In genomic region chr12:131002271-131002670, GRCh38 we compare ENCODE assay signal across 16 cellular contexts. TPM values are rescaled to one million over a fixed set of nuclear protein-coding genes. Genes with fewer than 3 reads are reported as not detected.
DNase-seq lines count a peak whose midpoint lies in the region; ATAC-seq and TF ChIP-seq lines count a peak whose summit lies in the region.
"Had no signal": no experiment of that assay in that cellular context is flagged by ENCODE, and none has a peak within 500 bp of the region (broad histone marks: within the 10 kb centered on the region; RNA-seq: fewer than 3 reads in every experiment).

No MANE protein-coding gene starts in this region.

- TF ChIP-seq CTCF in spleen (IDR thresholded peaks at IDR 0.05 in 8 of 11, conservative IDR thresholded peaks at IDR 0.05 in 3 of 11), result no peak

- 33 to 59% (median 55%) methylated on average over 2 of the region's 2 CpGs for WGBS in spleen, 5 donors

- peaks cover 0 to 38% (median 0%) of the 10 kb centered on the region in 7 donors for H3K27me3 ChIP-seq in spleen (replicated peaks in 1 of 7)
- H3K27me3 ChIP-seq: SJSA1 had no signal

- peaks cover 0 to 10% (median 0%) of the 10 kb centered on the region in 8 donors for H3K9me3 ChIP-seq in spleen
- H3K9me3 ChIP-seq: SJSA1 had no signal

- H3K27ac ChIP-seq in spleen, result no peak overlapping the region
- H3K27ac ChIP-seq: SJSA1 had no signal

- TF ChIP-seq POLR2A in spleen (IDR thresholded peaks at IDR 0.05), result no peak

- no peaks in the 10 kb centered on the region for H3K36me3 ChIP-seq in spleen
- H3K36me3 ChIP-seq: SJSA1 had no signal

- H3K4me3 ChIP-seq in spleen, result no peak overlapping the region
- H3K4me3 ChIP-seq: lung, SJSA1, stomach had no signal

- ATAC-seq in GM19351 (IDR thresholded peaks at IDR 0.05; ENCODE audit: unreplicated experiment), result peak; percentile 91
- ATAC-seq in HG02870 (IDR thresholded peaks at IDR 0.05; ENCODE audit: unreplicated experiment), result peak; percentile 86
- no peak for ATAC-seq in HG02938 (IDR thresholded peaks at IDR 0.05; ENCODE audit: unreplicated experiment)
- ATAC-seq in activated CD4-positive, CD25-positive, alpha-beta regulatory T cell treated with anti-CD3 and anti-CD28 coated beads, Interleukin-2, amount 50 U/mL, for 24 hours, result no peak

- H3K4me1 ChIP-seq in spleen, result peaks cover 0 to 8% (median 0%) of the 10 kb centered on the region in 6 donors
- H3K4me1 ChIP-seq: Caco-2, SJSA1 had no signal

- intact Hi-C loops in spleen (cut with DNase I; ENCODE audit: low total_unique reads), result no loop called here

- DNase-seq in RPMI8226, result peak; percentile 26
- peak; percentile 32 for DNase-seq in spleen
- DNase-seq in NCI-H2107 treated with DMSO at 0.1 percent for 48 hours (lab: John Stamatoyannopoulos, UW; ENCODE audit: unreplicated experiment), result no peak
- DNase-seq in NCI-H2029 (lab: John Stamatoyannopoulos, UW), result no peak
- DNase-seq: activated B cell treated with CpG ODN at 0.5 μM for 24 hours; activated T-cell treated with anti-CD3 and anti-CD28 coated beads, Interleukin-2, amount 50 U/mL, for 48 hours; Caco-2; GOT3; NCI-H446 treated with DMSO at 0.1 percent for 48 hours; stomach had no signal

RNA-seq across cellular contexts. Expression of gene ADGRD1, which starts 48.6 kb away (rescaled TPM):
- 1 to 10 TPM; 3.4 to 9.7 (median 6.9) TPM for total RNA-seq in spleen
- polyA plus RNA-seq in spleen, result 1 to 10 TPM in 2 of 3 donors, under 1 TPM in 1; 0.89 to 1.5 (median 1.4) TPM

Comparison
In these comparisons a context has a peak if more than half of its experiments do, and no peak if none do; other contexts are left out.
1. ATAC-seq: peak in GM19351 (single experiment) and HG02870 (single experiment); none in HG02938 (single experiment) and activated CD4-positive, CD25-positive, alpha-beta regulatory T cell treated with anti-CD3 and anti-CD28 coated beads, Interleukin-2, amount 50 U/mL, for 24 hours (0 of 2).
2. DNase-seq: peak in RPMI8226 (single experiment) and spleen (single experiment); none in NCI-H2107 treated with DMSO at 0.1 percent for 48 hours (single experiment) and NCI-H2029 (single experiment).